In the genomic region with DNA sequence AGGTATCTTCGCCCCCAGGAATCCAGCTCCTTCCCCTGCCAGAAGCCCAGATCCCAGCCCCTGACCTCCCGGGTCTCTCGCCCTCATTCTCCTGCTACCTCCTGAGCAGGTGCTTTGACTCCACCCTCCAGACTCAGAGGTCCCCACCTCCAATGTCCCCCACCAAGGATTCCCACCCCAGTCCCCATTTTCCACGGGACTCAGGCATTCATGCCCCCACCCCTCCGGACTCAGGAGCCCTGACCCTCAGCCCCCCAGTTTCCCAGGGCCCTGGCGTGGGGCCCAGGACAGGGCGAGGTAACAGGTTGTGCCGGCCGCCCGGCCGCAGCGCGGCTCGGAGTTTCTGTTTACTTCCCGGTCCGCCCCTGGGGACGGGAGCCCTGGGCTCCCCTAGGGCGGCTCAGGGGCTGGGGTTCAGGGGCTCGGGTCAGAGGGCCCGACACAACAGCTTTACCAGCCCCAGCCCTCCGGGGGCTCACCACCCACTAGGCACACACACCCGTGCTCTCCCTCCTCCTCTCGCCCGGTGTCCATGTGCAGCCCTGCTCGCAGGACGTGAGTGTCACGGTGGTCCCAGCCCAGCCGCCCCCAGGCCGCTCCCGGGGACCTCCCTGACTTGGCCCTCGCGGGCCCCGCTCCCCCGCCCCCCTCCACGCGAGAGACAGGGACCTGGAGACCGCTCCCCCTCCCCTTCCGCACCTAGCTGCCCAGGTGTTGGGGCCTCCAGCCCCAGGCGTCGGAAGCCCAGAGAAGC, we compare ENCODE assay signal across 9 cellular contexts. TPM values are rescaled to one million over a fixed set of nuclear protein-coding genes. Genes with fewer than 3 reads are reported as not detected.
DNase-seq lines count a peak whose midpoint lies in the region; ATAC-seq, FAIRE-seq and TF ChIP-seq lines count a peak whose summit lies in the region.
"Had no signal": no experiment of that assay in that cellular context is flagged by ENCODE, and none has a peak within 500 bp of the region (broad histone marks: within the 10 kb centered on the region; RNA-seq: fewer than 3 reads in every experiment).

No MANE protein-coding gene starts in this region.

- no peaks in the 10 kb centered on the region for H3K9me3 ChIP-seq in mucosa of descending colon
- H3K9me3 ChIP-seq in MG63: no peaks in the 10 kb centered on the region

- POLR2A ChIA-PET in activated B cell treated with CpG ODN at 0.5 μM for 24 hours (lab: Charles Lee): no interaction called here

- peak; percentile 72 for DNase-seq in COLO668 (lab: John Stamatoyannopoulos, UW; ENCODE audit: unreplicated experiment)
- no peak for DNase-seq in activated B cell treated with CpG ODN at 0.5 μM for 24 hours
- DNase-seq in mucosa of descending colon: peak; percentile 67 to 84 (median 82)
- DNase-seq in GM12891 (ENCODE audit: insufficient read length, low spot score): no peak
- DNase-seq in MG63: no peak
- DNase-seq: DMS153, occipital lobe had no signal

- TF ChIP-seq CTCF in activated B cell treated with CpG ODN at 0.5 μM for 24 hours (IDR thresholded peaks at IDR 0.05): no peak
- TF ChIP-seq CTCF in mucosa of descending colon (IDR thresholded peaks at IDR 0.05): no peak

- no peaks in the 10 kb centered on the region for H3K36me3 ChIP-seq in mucosa of descending colon (ENCODE audit: low read depth)
- no peaks in the 10 kb centered on the region for H3K36me3 ChIP-seq in MG63

- H3K4me1 Mint-ChIP-seq in activated B cell treated with CpG ODN at 0.5 μM for 24 hours: peaks cover 11% of the 10 kb centered on the region

- H3K9me3 Mint-ChIP-seq in activated B cell treated with CpG ODN at 0.5 μM for 24 hours: no peaks in the 10 kb centered on the region

- CTCF ChIA-PET in activated B cell treated with CpG ODN at 0.5 μM for 24 hours (lab: Charles Lee): interaction anchor here (9.0 kb wide), 1 partner anchor 95 kb away, joined by 87 read pairs; a partner anchor contains a TSS

- H3K36me3 Mint-ChIP-seq in activated B cell treated with CpG ODN at 0.5 μM for 24 hours (ENCODE audit: low read depth): no peaks in the 10 kb centered on the region

- H3K27ac Mint-ChIP-seq in activated B cell treated with CpG ODN at 0.5 μM for 24 hours: no peak overlapping the region

- peak overlapping the region; percentile 35 for H3K4me3 Mint-ChIP-seq in activated B cell treated with CpG ODN at 0.5 μM for 24 hours

- no peak for FAIRE-seq in GM12891 (lab: Jason Lieb, UNC)

- peaks cover 68% of the 10 kb centered on the region for H3K27me3 ChIP-seq in MG63

- no peak for TF ChIP-seq POLR2A in GM12891 (IDR thresholded peaks at IDR 0.05; ENCODE audit: low read depth, low read length)

- peaks cover 62% of the 10 kb centered on the region for H3K27me3 Mint-ChIP-seq in activated B cell treated with CpG ODN at 0.5 μM for 24 hours

- no peak for ATAC-seq in activated B cell treated with CpG ODN at 0.5 μM for 24 hours (ENCODE audit: low read depth)
- peak; percentile 63 for ATAC-seq in mucosa of descending colon
- no peak for ATAC-seq in GM21825 (IDR thresholded peaks at IDR 0.05; ENCODE audit: unreplicated experiment)

- intact Hi-C loops in activated B cell treated with CpG ODN at 0.5 μM for 24 hours (cut with micrococcal nuclease): no loop called here
- intact Hi-C loops in mucosa of descending colon (cut with DNase I, micrococcal nuclease): no loop called here

- H3K4me3 ChIP-seq in mucosa of descending colon (peak overlapping the region; percentile 42), MG63 (no peak overlapping the region)

- peaks cover 34% of the 10 kb centered on the region for H3K4me1 ChIP-seq in mucosa of descending colon (ENCODE audit: low read depth)

TF ChIP-seq in GM12891, 5 proteins besides CTCF, POLR2A, EP300 and RAD21:
- TF ChIP-seq PAX5 (IDR thresholded peaks at IDR 0.05; ENCODE audit: insufficient read depth, low read length, severe bottlenecking): no peak

RNA-seq across cellular contexts. Expression of a gene that starts 0.6 kb away (rescaled TPM):
- total RNA-seq in activated B cell treated with CpG ODN at 0.5 μM for 24 hours (not detected in 2 replicates), mucosa of descending colon (100 to 1,000 TPM in 1 of 3 donors, 10 to 100 TPM in 2; 49.1 to 102 (median 75.5) TPM)
- 0.37 TPM for polyA plus RNA-seq in GM12891 (2012; ENCODE audit: low read depth, missing spikeins)
- not detected in 2 replicates for total RNA-seq in MG63 (2014; rRNA removed; shearing (Covaris generic); ENCODE audit: low replicate concordance)
- total RNA-seq: occipital lobe, OCI-LY7 had no signal

RNA-seq across cellular contexts. Expression of a gene that starts 10.2 kb away (rescaled TPM):
- 0.13 and 0.34 TPM in 2 replicates for total RNA-seq in activated B cell treated with CpG ODN at 0.5 μM for 24 hours
- 1 to 10 TPM in 2 of 3 donors, under 1 TPM in 1; 0.69 to 4.0 (median 2.1) TPM for total RNA-seq in mucosa of descending colon
- polyA plus RNA-seq in GM12891 (2012; ENCODE audit: low read depth, missing spikeins): 0.68 TPM
- total RNA-seq in MG63 (2014; rRNA removed; shearing (Covaris generic); ENCODE audit: low replicate concordance): not detected in 2 replicates

RNA-seq across cellular contexts. Expression of a gene that starts 12.3 kb away (rescaled TPM):
- total RNA-seq in activated B cell treated with CpG ODN at 0.5 μM for 24 hours (45.8 and 47.1 TPM in 2 replicates), mucosa of descending colon (10 to 100 TPM; 23.7 to 26.0 (median 25.7) TPM)
- polyA plus RNA-seq in GM12891 (2012; ENCODE audit: low read depth, missing spikeins): 15.4 TPM
- 63.2 and 118 TPM in 2 replicates for total RNA-seq in MG63 (2014; rRNA removed; shearing (Covaris generic); ENCODE audit: low replicate concordance)

RNA-seq across cellular contexts. Expression of a gene that starts 12.4 kb away (rescaled TPM):
- total RNA-seq in activated B cell treated with CpG ODN at 0.5 μM for 24 hours: 17.7 and 20.4 TPM in 2 replicates
- 10 to 100 TPM; 19.7 to 33.3 (median 26.5) TPM for total RNA-seq in mucosa of descending colon
- 24.8 TPM for polyA plus RNA-seq in GM12891 (2012; ENCODE audit: low read depth, missing spikeins)
- total RNA-seq in MG63 (2014; rRNA removed; shearing (Covaris generic); ENCODE audit: low replicate concordance): 2.9 and 60.7 TPM in 2 replicates

RNA-seq across cellular contexts. Expression of a gene that starts 16.0 kb away (rescaled TPM):
- 0.47 and 1.0 TPM in 2 replicates for total RNA-seq in activated B cell treated with CpG ODN at 0.5 μM for 24 hours
- total RNA-seq in mucosa of descending colon: 1 to 10 TPM; 5.4 to 8.6 (median 6.7) TPM
- polyA plus RNA-seq in GM12891 (2012; ENCODE audit: low read depth, missing spikeins): 0.64 TPM
- 541 and 602 TPM in 2 replicates for total RNA-seq in MG63 (2014; rRNA removed; shearing (Covaris generic); ENCODE audit: low replicate concordance)

Comparison
In these comparisons a context has a peak if more than half of its experiments do, and no peak if none do; other contexts are left out.
1. DNase-seq: peak in COLO668 (single experiment) and mucosa of descending colon (3 of 3); none in activated B cell treated with CpG ODN at 0.5 μM for 24 hours (single experiment), GM12891 (single experiment) and MG63 (single experiment).
2. RNA of a gene that starts 0.6 kb away (total RNA-seq): 49.1 to 102 TPM in mucosa of descending colon; not detected in activated B cell treated with CpG ODN at 0.5 μM for 24 hours and not detected in MG63; every median in the first group is over 10 times any median in the second.